Comparison of ENCODE assay signal across 10 cellular contexts in genomic region chr5:68253612-68254341, GRCh38. TPM values are rescaled to one million over a fixed set of nuclear protein-coding genes. Genes with fewer than 3 reads are reported as not detected.
DNase-seq lines count a peak whose midpoint lies in the region; ATAC-seq and TF ChIP-seq lines count a peak whose summit lies in the region.
"Had no signal": no experiment of that assay in that cellular context is flagged by ENCODE, and none has a peak within 500 bp of the region (broad histone marks: within the 10 kb centered on the region; RNA-seq: fewer than 3 reads in every experiment).

No MANE protein-coding gene starts in this region.

- 93% methylated on average over 5 of the region's 5 CpGs for WGBS in smooth muscle cell (ENCODE audit: low lambda C conversion rate)

- TF ChIP-seq CTCF in nephron (IDR thresholded peaks at IDR 0.05; ENCODE audit: unreplicated experiment in 3 of 3) (no peak), upper lobe of right lung (IDR thresholded peaks at IDR 0.05) (no peak), smooth muscle cell (IDR thresholded peaks at IDR 0.05; ENCODE audit: borderline replicate concordance, insufficient read depth, poor library complexity, severe bottlenecking) (no peak), WTC11 (IDR thresholded peaks at IDR 0.05) (no peak)

- ATAC-seq in left ventricle myocardium superior (peak; percentile 12), Right ventricle myocardium inferior (no peak), upper lobe of right lung (no peak), WTC11 (no peak)

- H3K4me2 ChIP-seq in smooth muscle cell, result no peak overlapping the region

- H3K36me3 Mint-ChIP-seq in nephron (ENCODE audit: low read depth), result no peaks in the 10 kb centered on the region
- H3K36me3 Mint-ChIP-seq in WTC11, result no peaks in the 10 kb centered on the region

- POLR2A ChIA-PET in WTC11 (lab: Charles Lee), result interaction anchor here (0.6 kb wide), 1 partner anchor 1110 kb away, joined by 3 read pairs; no protein-coding TSS in a partner anchor

- H3K4me3 ChIP-seq in upper lobe of right lung, result peak overlapping the region; percentile 11
- H3K4me3 ChIP-seq in smooth muscle cell, result no peak overlapping the region

- CTCF ChIA-PET in WTC11 (lab: Charles Lee), result interaction anchor here (0.5 to 2.5 kb wide), 5 partner anchors 14 to 1045 kb away, joined by 3 to 31 read pairs (median 7); no protein-coding TSS in a partner anchor

- H3K27ac Mint-ChIP-seq in nephron (peak overlapping the region; percentile 62 to 85 (median 79)), WTC11 (no peak overlapping the region)
- H3K27ac Mint-ChIP-seq: endodermal cell had no signal

- H3K9me3 Mint-ChIP-seq in nephron (no peaks in the 10 kb centered on the region), WTC11 (no peaks in the 10 kb centered on the region)
- H3K9me3 Mint-ChIP-seq: endodermal cell had no signal

- H3K4me1 Mint-ChIP-seq in nephron (peaks cover 97% of the 10 kb centered on the region), WTC11 (peaks cover 40% of the 10 kb centered on the region)

- no peak overlapping the region for H3K9ac ChIP-seq in smooth muscle cell (ENCODE audit: low read depth)

- H3K27me3 ChIP-seq in upper lobe of right lung (no peaks in the 10 kb centered on the region), smooth muscle cell (ENCODE audit: low read depth) (no peaks in the 10 kb centered on the region)

- H3K4me3 Mint-ChIP-seq in nephron (peak overlapping the region in 1 of 3 experiments; percentile 43), WTC11 (no peak overlapping the region)
- H3K4me3 Mint-ChIP-seq: endodermal cell had no signal

- H2AFZ ChIP-seq in smooth muscle cell (ENCODE audit: low read depth), result no peak overlapping the region

- H3K27me3 Mint-ChIP-seq in nephron (ENCODE audit: low read depth), result no peaks in the 10 kb centered on the region
- H3K27me3 Mint-ChIP-seq in WTC11 (ENCODE audit: low read depth), result no peaks in the 10 kb centered on the region

- H3K9me3 ChIP-seq in upper lobe of right lung, result no peaks in the 10 kb centered on the region
- H3K9me3 ChIP-seq in smooth muscle cell (replicated peaks; ENCODE audit: low read depth), result no peaks in the 10 kb centered on the region

- H4K20me1 ChIP-seq in smooth muscle cell (ENCODE audit: low read depth), result peaks cover 28% of the 10 kb centered on the region

- DNase-seq in left ventricle myocardium superior, result no peak
- DNase-seq in Right ventricle myocardium inferior (ENCODE audit: missing footprints), result no peak
- DNase-seq in upper lobe of right lung, result no peak
- DNase-seq in smooth muscle cell (lab: John Stamatoyannopoulos, UW; ENCODE audit: unreplicated experiment), result no peak
- DNase-seq in WTC11 (ENCODE audit: low spot score), result no peak
- no peak for DNase-seq in NCI-H524 treated with DMSO at 0.1 percent for 48 hours (lab: John Stamatoyannopoulos, UW)
- DNase-seq: DMS79, endodermal cell had no signal

- no peaks in the 10 kb centered on the region for H3F3A ChIP-seq in smooth muscle cell (ENCODE audit: low read depth)

- peaks cover 2% of the 10 kb centered on the region for H3K36me3 ChIP-seq in upper lobe of right lung
- no peaks in the 10 kb centered on the region for H3K36me3 ChIP-seq in smooth muscle cell (ENCODE audit: low read depth)

- H3K79me2 ChIP-seq in smooth muscle cell (ENCODE audit: low read depth), result peaks cover 21% of the 10 kb centered on the region

- intact Hi-C loops in left ventricle myocardium superior (cut with micrococcal nuclease), result loop anchor here (10.0 kb wide), 1 partner anchor 439 kb away; no protein-coding TSS in a partner anchor
- intact Hi-C loops in Right ventricle myocardium inferior (cut with DNase I), result loop anchor here (5.0 kb wide), 5 partner anchors 36 to 1006 kb away; partner anchors contain the start of gene PIK3R1
- intact Hi-C loops in upper lobe of right lung (cut with DNase I), result no loop called here

- H3K4me1 ChIP-seq in upper lobe of right lung, result peaks cover 89% of the 10 kb centered on the region
- H3K4me1 ChIP-seq in smooth muscle cell (ENCODE audit: low read depth), result peaks cover 17% of the 10 kb centered on the region

- H3K27ac ChIP-seq in cingulate gyrus (ENCODE audit: low read depth, low read length) (peak overlapping the region; percentile 5), upper lobe of right lung (peak overlapping the region; percentile 53), smooth muscle cell (ENCODE audit: low read depth) (no peak overlapping the region)

TF ChIP-seq in WTC11, 78 proteins besides CTCF, POLR2A, EP300 and RAD21:
- TF ChIP-seq IRF1 (CRISPR knock-in tag; IDR thresholded peaks at IDR 0.05) (no peak), E2F1 (CRISPR knock-in tag; IDR thresholded peaks at IDR 0.05) (no peak), ZNF396 (CRISPR knock-in tag; IDR thresholded peaks at IDR 0.05; ENCODE audit: borderline replicate concordance) (no peak), ATF2 (CRISPR knock-in tag; IDR thresholded peaks at IDR 0.05; ENCODE audit: borderline replicate concordance, low read depth) (no peak), ATF1 (CRISPR knock-in tag; IDR thresholded peaks at IDR 0.05) (no peak), USF1 (CRISPR knock-in tag; IDR thresholded peaks at IDR 0.05) (no peak), CDX4 (CRISPR knock-in tag; IDR thresholded peaks at IDR 0.05; ENCODE audit: borderline replicate concordance) (no peak), FOXK1 (CRISPR knock-in tag; IDR thresholded peaks at IDR 0.05) (no peak), E2F4 (CRISPR knock-in tag; IDR thresholded peaks at IDR 0.05; ENCODE audit: borderline replicate concordance, low read depth) (no peak)

RNA-seq across cellular contexts. Expression of gene PIK3R1, which starts 38.2 kb away (rescaled TPM):
- total RNA-seq in left ventricle myocardium superior (119 TPM), Right ventricle myocardium inferior (113 TPM), upper lobe of right lung (137 TPM), smooth muscle cell (33.2 and 63.6 TPM in 2 replicates), WTC11 (2021) (10.1 to 11.3 TPM (median 11.1 TPM) in 3 replicates)
- polyA plus RNA-seq in smooth muscle cell, result 5.3 and 7.5 TPM in 2 replicates
